Comparison of ENCODE assay signal across 9 cellular contexts in genomic region chr1:235275223-235275622, GRCh38. TPM values are rescaled to one million over a fixed set of nuclear protein-coding genes. Genes with fewer than 3 reads are reported as not detected.
A peak's percentile ranks its signal among the peaks of the same experiment; 100 is the strongest.
DNase-seq lines count a peak whose midpoint lies in the region; ATAC-seq, FAIRE-seq and TF ChIP-seq lines count a peak whose summit lies in the region.
"Had no signal": no experiment of that assay in that cellular context is flagged by ENCODE, and none has a peak within 500 bp of the region (broad histone marks: within the 10 kb centered on the region; RNA-seq: fewer than 3 reads in every experiment).

No MANE protein-coding gene starts in this region.

- no peak overlapping the region for H3K4me3 ChIP-seq in CD8-positive, alpha-beta T cell (ENCODE audit: low read depth, low read length)

- peaks cover 53% of the 10 kb centered on the region for H3K4me1 ChIP-seq in CD8-positive, alpha-beta T cell (ENCODE audit: insufficient read depth, low read length)

- peak overlapping the region; percentile 23 for H3K4me3 Mint-ChIP-seq in CD8-positive, alpha-beta T cell
- H3K4me3 Mint-ChIP-seq in activated CD8-positive, alpha-beta T cell treated with anti-CD3 and anti-CD28 coated beads, Interleukin-2, amount 10 ng/mL, durations not matched to agents 7 days and 5 days = no peak overlapping the region
- H3K4me3 Mint-ChIP-seq: nephron progenitor cell had no signal

- H3K36me3 Mint-ChIP-seq in CD8-positive, alpha-beta T cell = peaks cover 1% of the 10 kb centered on the region
- peaks cover 1% of the 10 kb centered on the region for H3K36me3 Mint-ChIP-seq in activated CD8-positive, alpha-beta T cell treated with anti-CD3 and anti-CD28 coated beads, Interleukin-2, amount 10 ng/mL, durations not matched to agents 7 days and 5 days (ENCODE audit: low read depth)

- H3K27me3 ChIP-seq in CD8-positive, alpha-beta T cell (ENCODE audit: insufficient read depth, low read length) = no peaks in the 10 kb centered on the region

- no peaks in the 10 kb centered on the region for H3K36me3 ChIP-seq in CD8-positive, alpha-beta T cell (ENCODE audit: insufficient read depth, low read length)

- intact Hi-C loops in CD8-positive, alpha-beta T cell (cut with DNase I, micrococcal nuclease) = loop anchor here (2.0 to 5.0 kb wide), 2 partner anchors 14 to 42 kb away; no protein-coding TSS in a partner anchor
- intact Hi-C loops in posterior cingulate gyrus (cut with DNase I) = no loop called here

- CTCF ChIA-PET in CD8-positive, alpha-beta T cell (lab: Charles Lee) = interaction anchor here (0.7 to 2.6 kb wide), 7 partner anchors 9 to 222 kb away, joined by 3 to 15 read pairs (median 3); no protein-coding TSS in a partner anchor
- CTCF ChIA-PET in activated CD8-positive, alpha-beta T cell treated with anti-CD3 and anti-CD28 coated beads, Interleukin-2, amount 10 ng/mL, durations not matched to agents 7 days and 5 days (lab: Charles Lee) = interaction anchor here (0.8 to 2.6 kb wide), 7 partner anchors 14 to 119 kb away, joined by 3 to 14 read pairs (median 4); no protein-coding TSS in a partner anchor

- no peak for DNase-seq in CD8-positive, alpha-beta T cell
- peak; percentile 11 for DNase-seq in GM19240 (ENCODE audit: insufficient read length, low spot score)
- DNase-seq in activated CD8-positive, alpha-beta T cell treated with anti-CD3 and anti-CD28 coated beads, Interleukin-2, amount 10 ng/mL, durations not matched to agents 7 days and 5 days = peak; percentile 28
- DNase-seq in urothelium cell line (ENCODE audit: low spot score) = no peak
- DNase-seq in posterior cingulate gyrus = no peak
- no peak for DNase-seq in D341Med (ENCODE audit: low spot score)
- DNase-seq in activated effector memory CD4-positive, alpha-beta T cell treated with anti-CD3 and anti-CD28 coated beads, Interleukin-2, amount 50 U/mL, for 16 hours = no peak
- DNase-seq: nephron progenitor cell had no signal

- H3K4me1 Mint-ChIP-seq in CD8-positive, alpha-beta T cell (ENCODE audit: low read depth) = peaks cover 80% of the 10 kb centered on the region
- peaks cover 41% of the 10 kb centered on the region for H3K4me1 Mint-ChIP-seq in activated CD8-positive, alpha-beta T cell treated with anti-CD3 and anti-CD28 coated beads, Interleukin-2, amount 10 ng/mL, durations not matched to agents 7 days and 5 days (ENCODE audit: low read depth)

- H3K9me3 ChIP-seq in CD8-positive, alpha-beta T cell (ENCODE audit: low read length) = no peaks in the 10 kb centered on the region

- H3K27me3 Mint-ChIP-seq in CD8-positive, alpha-beta T cell (ENCODE audit: low read depth) = no peaks in the 10 kb centered on the region
- no peaks in the 10 kb centered on the region for H3K27me3 Mint-ChIP-seq in activated CD8-positive, alpha-beta T cell treated with anti-CD3 and anti-CD28 coated beads, Interleukin-2, amount 10 ng/mL, durations not matched to agents 7 days and 5 days (ENCODE audit: low read depth)

- no peak overlapping the region for H3K27ac ChIP-seq in CD8-positive, alpha-beta T cell (ENCODE audit: low read depth, low read length)

- TF ChIP-seq CTCF in CD8-positive, alpha-beta T cell (IDR thresholded peaks at IDR 0.05) = no peak

- POLR2A ChIA-PET in CD8-positive, alpha-beta T cell (lab: Charles Lee) = interaction anchor here (0.9 to 1.8 kb wide), 4 partner anchors 11 to 146 kb away, joined by 4 to 5 read pairs (median 4); partner anchors contain the start of gene TOMM20
- POLR2A ChIA-PET in activated CD8-positive, alpha-beta T cell treated with anti-CD3 and anti-CD28 coated beads, Interleukin-2, amount 10 ng/mL, durations not matched to agents 7 days and 5 days (lab: Charles Lee) = interaction anchor here (1.4 to 1.8 kb wide), 2 partner anchors 11 to 53 kb away, joined by 4 to 7 read pairs; partner anchors contain the start of genes ARID4B and GGPS1

- no peak for FAIRE-seq in urothelium cell line (lab: Jason Lieb, UNC)

- peak; percentile 53 for ATAC-seq in CD8-positive, alpha-beta T cell
- ATAC-seq in HG03159 (IDR thresholded peaks at IDR 0.05; ENCODE audit: unreplicated experiment) = peak; percentile 60
- peak; percentile 56 for ATAC-seq in activated CD8-positive, alpha-beta T cell treated with anti-CD3 and anti-CD28 coated beads, Interleukin-2, amount 10 ng/mL, durations not matched to agents 7 days and 5 days

- H3K27ac Mint-ChIP-seq in CD8-positive, alpha-beta T cell = peak overlapping the region; percentile 57
- H3K27ac Mint-ChIP-seq in activated CD8-positive, alpha-beta T cell treated with anti-CD3 and anti-CD28 coated beads, Interleukin-2, amount 10 ng/mL, durations not matched to agents 7 days and 5 days = peak overlapping the region; percentile 61
- H3K27ac Mint-ChIP-seq: nephron progenitor cell had no signal

- no peaks in the 10 kb centered on the region for H3K9me3 Mint-ChIP-seq in CD8-positive, alpha-beta T cell
- no peaks in the 10 kb centered on the region for H3K9me3 Mint-ChIP-seq in activated CD8-positive, alpha-beta T cell treated with anti-CD3 and anti-CD28 coated beads, Interleukin-2, amount 10 ng/mL, durations not matched to agents 7 days and 5 days (ENCODE audit: insufficient read depth)

RNA-seq across cellular contexts. Expression of gene ARID4B, which starts 52.8 kb away (rescaled TPM):
- total RNA-seq in CD8-positive, alpha-beta T cell = 100 to 1,000 TPM; 153 to 156 TPM
- 10 to 100 TPM; 43.3 to 45.7 TPM for total RNA-seq in activated CD8-positive, alpha-beta T cell treated with anti-CD3 and anti-CD28 coated beads, Interleukin-2, amount 10 ng/mL, durations not matched to agents 7 days and 5 days

RNA-seq across cellular contexts. Expression of gene GGPS1, which starts 53.1 kb away (rescaled TPM):
- total RNA-seq in CD8-positive, alpha-beta T cell = 10 to 100 TPM; 18.2 to 21.3 TPM
- 10 to 100 TPM; 24.5 to 25.9 TPM for total RNA-seq in activated CD8-positive, alpha-beta T cell treated with anti-CD3 and anti-CD28 coated beads, Interleukin-2, amount 10 ng/mL, durations not matched to agents 7 days and 5 days

Comparison
In these comparisons a context has a peak if more than half of its experiments do, and no peak if none do; other contexts are left out.
1. DNase-seq: peak in GM19240 (single experiment) and activated CD8-positive, alpha-beta T cell treated with anti-CD3 and anti-CD28 coated beads, Interleukin-2, amount 10 ng/mL, durations not matched to agents 7 days and 5 days (single experiment); none in CD8-positive, alpha-beta T cell (0 of 7), urothelium cell line (single experiment), posterior cingulate gyrus (0 of 10), D341Med (single experiment) and activated effector memory CD4-positive, alpha-beta T cell treated with anti-CD3 and anti-CD28 coated beads, Interleukin-2, amount 50 U/mL, for 16 hours (single experiment).
2. Peak in every context shown above with its lines, with median percentiles within 50 percentile points of each other: ATAC-seq.